Comparison of ENCODE assay signal across 8 cellular contexts in the genomic region with DNA sequence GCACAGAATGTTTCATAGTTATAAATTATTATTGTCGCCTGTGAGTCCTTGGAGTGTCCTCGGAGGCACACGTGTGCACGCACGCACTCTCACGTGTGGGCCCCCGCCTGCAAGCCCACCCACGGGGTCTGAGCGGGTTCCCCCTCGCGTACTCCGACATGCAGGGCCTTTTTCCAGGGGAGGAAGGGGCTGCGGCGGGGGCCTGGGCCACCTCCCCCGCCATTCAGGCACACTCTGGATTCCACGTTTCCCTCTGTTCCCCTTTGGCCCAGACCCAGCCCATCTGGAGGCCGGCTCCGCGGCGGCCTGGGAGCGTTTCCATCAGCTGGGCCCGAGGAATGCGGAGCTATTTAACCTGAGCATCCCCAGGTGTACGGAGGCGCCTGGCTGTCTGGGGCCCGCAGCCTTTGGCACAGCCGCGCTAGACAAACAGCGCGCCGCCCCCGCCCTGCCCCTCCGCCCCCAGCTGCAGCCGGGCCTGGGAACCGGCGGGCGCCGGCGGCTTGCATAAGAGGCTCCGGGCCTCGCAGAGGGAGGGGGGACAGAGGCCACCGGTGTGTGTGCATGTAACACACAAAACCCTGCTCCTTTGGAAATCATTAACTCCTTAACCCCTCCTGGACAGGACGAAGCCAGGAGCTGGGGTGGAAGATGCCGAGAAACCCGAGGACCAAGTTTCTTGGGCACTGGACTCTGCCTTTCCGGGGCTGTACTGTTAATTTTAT. TPM values are rescaled to one million over a fixed set of nuclear protein-coding genes. Genes with fewer than 3 reads are reported as not detected.
DNase-seq lines count a peak whose midpoint lies in the region; ATAC-seq and TF ChIP-seq lines count a peak whose summit lies in the region.

No MANE protein-coding gene starts in this region.

- no peaks in the 10 kb centered on the region for H3K36me3 ChIP-seq in psoas muscle (ENCODE audit: insufficient read depth in 1 of 2, low read depth in 1 of 2)

- intact Hi-C loops in left ventricle myocardium superior (cut with micrococcal nuclease), result no loop called here
- intact Hi-C loops in psoas muscle (cut with DNase I), result no loop called here

- DNase-seq in D341Med (ENCODE audit: low spot score) (peak; percentile 88), NCI-H1417 treated with DMSO at 0.1 percent for 48 hours (lab: John Stamatoyannopoulos, UW) (peak; percentile 87), left ventricle myocardium superior (peak; percentile 81), psoas muscle (peak; percentile 82 to 84), 8988T (no peak)
- DNase-seq in stimulated activated CD8-positive, alpha-beta memory T cell treated with anti-CD3 and anti-CD28 coated beads, Interleukin-4, amount 100 ng/mL, for 48 hours, result no peak
- no peak for DNase-seq in stimulated activated CD4-positive, alpha-beta T cell treated with anti-CD3 and anti-CD28 coated beads, Interleukin-4, amount 100 ng/mL, for 1 hour

- H3K4me3 ChIP-seq in WI38 (ENCODE audit: low read depth, low read length) (peak overlapping the region; percentile 11; the same call in 1 of the 2 replicates), psoas muscle (peak overlapping the region; percentile 80)

- H3K27me3 ChIP-seq in psoas muscle (ENCODE audit: insufficient read depth in 3 of 3, low read length in 2 of 3), result peaks cover 0 to 3% (median 2%) of the 10 kb centered on the region in 3 donors

- H3K4me1 ChIP-seq in psoas muscle, result peaks cover 30% of the 10 kb centered on the region

- H3K9me3 ChIP-seq in psoas muscle, result no peaks in the 10 kb centered on the region

- no peak for TF ChIP-seq CTCF in WI38 (IDR thresholded peaks at IDR 0.05; ENCODE audit: low read depth, low read length)
- no peak for TF ChIP-seq CTCF in psoas muscle (IDR thresholded peaks at IDR 0.05)

- H3K27ac ChIP-seq in psoas muscle, result peak overlapping the region; percentile 85

- WGBS in psoas muscle, 3 donors, result 22 to 36% (median 28%) methylated on average over 44 to 46 of the region's 46 CpGs

- ATAC-seq in left ventricle myocardium superior (peak; percentile 21), psoas muscle (peak in 1 of 4 donors; percentile 11)

RNA-seq across cellular contexts. Expression of a gene that starts 3.3 kb away (rescaled TPM):
- total RNA-seq in left ventricle myocardium superior (99.2 TPM), psoas muscle (100 to 1,000 TPM in 2 of 4 donors, 10 to 100 TPM in 2; 25.1 to 129 (median 102) TPM)
- polyA plus RNA-seq in psoas muscle, result 100 to 1,000 TPM in 1 of 3 donors, 10 to 100 TPM in 2; 45.1 to 574 (median 45.2) TPM

RNA-seq across cellular contexts. Expression of a gene that starts 29.3 kb away (rescaled TPM):
- 10.1 TPM for total RNA-seq in left ventricle myocardium superior
- 1 to 10 TPM; 3.5 to 8.1 (median 5.0) TPM for total RNA-seq in psoas muscle
- 10 to 100 TPM in 2 of 3 donors, 1 to 10 TPM in 1; 7.0 to 13.2 (median 11.9) TPM for polyA plus RNA-seq in psoas muscle

Comparison
In these comparisons a context has a peak if more than half of its experiments do, and no peak if none do; other contexts are left out.
1. DNase-seq: peak in D341Med (single experiment), NCI-H1417 treated with DMSO at 0.1 percent for 48 hours (single experiment), left ventricle myocardium superior (single experiment) and psoas muscle (2 of 2); none in stimulated activated CD8-positive, alpha-beta memory T cell treated with anti-CD3 and anti-CD28 coated beads, Interleukin-4, amount 100 ng/mL, for 48 hours (single experiment), 8988T (single experiment) and stimulated activated CD4-positive, alpha-beta T cell treated with anti-CD3 and anti-CD28 coated beads, Interleukin-4, amount 100 ng/mL, for 1 hour (single experiment).